In genomic region chr12:117098071-117098360, GRCh38 we compare ENCODE assay signal across 8 cellular contexts. TPM values are rescaled to one million over a fixed set of nuclear protein-coding genes. Genes with fewer than 3 reads are reported as not detected.
DNase-seq lines count a peak whose midpoint lies in the region; ATAC-seq, FAIRE-seq and TF ChIP-seq lines count a peak whose summit lies in the region.

No MANE protein-coding gene starts in this region.

- H3K27me3 ChIP-seq in HAP-1 (ENCODE audit: low read depth) (peaks cover 2% of the 10 kb centered on the region; the same call in 1 of the 2 replicates), K562 (ENCODE audit: control insufficient read depth in 2 of 2, insufficient read depth in 2 of 2, low read length in 2 of 2) (peaks cover 2 to 24% of the 10 kb centered on the region in 2 experiments; a peak in 4 of 5 replicates), ovary (peaks cover 11% of the 10 kb centered on the region)

- H3K4me3 Mint-ChIP-seq in naive B cell: peak overlapping the region; percentile 63 to 85 (median 77)

- POLR2A ChIA-PET in A549 (lab: Yijun Ruan, JAX): no interaction called here
- POLR2A ChIA-PET in K562 (lab: Yijun Ruan, JAX): interaction anchor here (0.6 to 2.0 kb wide), 5 partner anchors 10 to 991 kb away, joined by 3 to 10 read pairs (median 3); no protein-coding TSS in a partner anchor

- peaks cover 0 to 6% (median 0%) of the 10 kb centered on the region in 3 donors for H3K4me1 Mint-ChIP-seq in naive B cell

- H3K27me3 Mint-ChIP-seq in naive B cell: peaks cover 20 to 44% (median 29%) of the 10 kb centered on the region in 3 donors

- TF ChIP-seq CTCF in A549 (IDR thresholded peaks at IDR 0.05): no peak
- TF ChIP-seq CTCF in K562 (IDR thresholded peaks at IDR 0.05 in 2 of 3, conservative IDR thresholded peaks at IDR 0.05 in 1 of 3; ENCODE audit: insufficient read depth in 2 of 3, low read depth in 1 of 3, low read length in 3 of 3): no peak
- TF ChIP-seq CTCF in ovary (IDR thresholded peaks at IDR 0.05): no peak

- intact Hi-C loops in K562 (cut with micrococcal nuclease) (no loop called here), ovary (cut with DNase I) (no loop called here)

- peak overlapping the region; percentile 60 to 95 for H3K9ac ChIP-seq in K562 (ENCODE audit: insufficient read depth in 1 of 2, low read depth in 2 of 2, low read length in 2 of 2)

- in situ Hi-C loops in HAP-1 (cut with MboI; ENCODE audit: low sequenced_read_pairs): no loop called here
- in situ Hi-C loops in K562 (cut with MboI): no loop called here

- 16% methylated on average over 3 of the region's 3 CpGs for WGBS in A549 (ENCODE audit: missing lambda C conversion rate)
- WGBS in K562 (ENCODE audit: insufficient coverage, low coverage, missing lambda C conversion rate): 40% methylated on average over 3 of the region's 3 CpGs
- WGBS in ovary, 3 donors: 14 to 21% (median 16%) methylated on average over 3 of the region's 3 CpGs

- H3K4me3 ChIP-seq in A549: peak overlapping the region; percentile 88
- peak overlapping the region; percentile 59 for H3K4me3 ChIP-seq in HAP-1
- H3K4me3 ChIP-seq in K562: peak overlapping the region; percentile 85
- no peak overlapping the region for H3K4me3 ChIP-seq in ovary

- DNase-seq in A549 (ENCODE audit: low read depth in 1 of 2, low spot score in 1 of 2): no peak
- no peak for DNase-seq in HAP-1 (ENCODE audit: low spot score in 2 of 2)
- DNase-seq in K562 (ENCODE audit: extremely low read depth in 1 of 4, low spot score in 3 of 4): no peak
- DNase-seq in naive B cell: no peak
- no peak for DNase-seq in ovary

- H3K4me1 ChIP-seq in A549: peaks cover 26% of the 10 kb centered on the region; the same call in 2 of the 3 replicates
- no peaks in the 10 kb centered on the region; the same call in none of the 2 replicates for H3K4me1 ChIP-seq in HAP-1
- peaks cover 10 to 37% of the 10 kb centered on the region in 2 experiments for H3K4me1 ChIP-seq in K562 (replicated peaks in 1 of 2; ENCODE audit: control insufficient read depth in 2 of 2, insufficient read depth in 2 of 2, low read length in 2 of 2)
- peaks cover 2% of the 10 kb centered on the region for H3K4me1 ChIP-seq in ovary (ENCODE audit: insufficient read depth)

- H2AFZ ChIP-seq in K562 (ENCODE audit: low read depth, low read length): peak overlapping the region; percentile 84

- H3K4me2 ChIP-seq in A549 (peak overlapping the region; percentile 98), K562 (ENCODE audit: insufficient read depth, low read length) (peak overlapping the region; percentile 79)

- H3K27ac ChIP-seq in A549 (peak overlapping the region; percentile 88 to 94), K562 (ENCODE audit: extremely low read depth, low read depth, low read length) (no peak overlapping the region), ovary (no peak overlapping the region)

- CTCF ChIA-PET in A549 (lab: Yijun Ruan, JAX) (interaction anchor here (0.9 to 1.4 kb wide), 4 partner anchors 22 to 57 kb away, joined by 3 to 5 read pairs (median 3); no protein-coding TSS in a partner anchor), K562 (lab: Yijun Ruan, JAX; ENCODE audit: low intra/inter-chr PET ratio) (no interaction called here)

- FAIRE-seq in A549 (lab: Jason Lieb, UNC) (no peak), K562 (lab: Jason Lieb, UNC) (peak; percentile 26)

- TF ChIP-seq RAD21 in A549 (conservative IDR thresholded peaks at IDR 0.05 in 1 of 2, IDR thresholded peaks at IDR 0.05 in 1 of 2) (no peak), K562 (CRISPR knock-in tag; conservative IDR thresholded peaks at IDR 0.05 in 1 of 2, IDR thresholded peaks at IDR 0.05 in 1 of 2) (no peak)

- no peaks in the 10 kb centered on the region for H3K9me1 ChIP-seq in K562 (ENCODE audit: control insufficient read depth, insufficient read depth, low read length)

- BruUV-seq in K562 (replicated peaks; lab: Mats Ljungman, UMichigan): no TSS peak

- TF ChIP-seq POLR2A in A549 (IDR thresholded peaks at IDR 0.05; ENCODE audit: low read length): no peak
- TF ChIP-seq POLR2A in K562 (conservative IDR thresholded peaks at IDR 0.05): no peak
- TF ChIP-seq POLR2A in ovary (IDR thresholded peaks at IDR 0.05): no peak

- TF ChIP-seq EP300 in A549 (IDR thresholded peaks at IDR 0.05) (no peak), K562 (IDR thresholded peaks at IDR 0.05; ENCODE audit: low read length) (no peak), ovary (IDR thresholded peaks at IDR 0.05) (no peak)

- H3K79me2 ChIP-seq in K562 (ENCODE audit: control insufficient read depth, insufficient read depth, low read length): peaks cover 32% of the 10 kb centered on the region

- peaks cover 0 to 3% (median 0%) of the 10 kb centered on the region in 7 donors for H3K9me3 Mint-ChIP-seq in naive B cell

- H4K20me1 ChIP-seq in K562 (replicated peaks; ENCODE audit: control insufficient read depth, insufficient read depth, low read length): peaks cover 5% of the 10 kb centered on the region

- H3K9me3 ChIP-seq in A549 (no peaks in the 10 kb centered on the region), HAP-1 (no peaks in the 10 kb centered on the region), K562 (replicated peaks; ENCODE audit: control insufficient read depth, insufficient read depth, low read depth, low read length) (no peaks in the 10 kb centered on the region), ovary (no peaks in the 10 kb centered on the region)

- ATAC-seq in A549 (no peak), K562 (no peak), naive B cell (ENCODE audit: low read depth in 2 of 2) (no peak), GM18498 (IDR thresholded peaks at IDR 0.05; ENCODE audit: unreplicated experiment) (no peak), GM18502 (IDR thresholded peaks at IDR 0.05; ENCODE audit: poor library complexity, unreplicated experiment) (no peak), GM21737 (IDR thresholded peaks at IDR 0.05; ENCODE audit: unreplicated experiment) (no peak)

- no peak overlapping the region for H3K27ac Mint-ChIP-seq in naive B cell

- H3K36me3 ChIP-seq in HAP-1 (replicated peaks) (no peaks in the 10 kb centered on the region), K562 (ENCODE audit: control insufficient read depth, insufficient read depth, low read length) (no peaks in the 10 kb centered on the region), ovary (no peaks in the 10 kb centered on the region)

- H3K36me3 Mint-ChIP-seq in naive B cell: no peaks in the 10 kb centered on the region

TF ChIP-seq in A549, 52 proteins besides CTCF, POLR2A, EP300 and RAD21 (continues in another document):
- TF ChIP-seq TFCP2L1 (CRISPR knock-in tag; IDR thresholded peaks at IDR 0.05) (no peak), ZFP36 (IDR thresholded peaks at IDR 0.05; ENCODE audit: borderline replicate concordance, partially characterized antibody) (peak; percentile 91), JUN (IDR thresholded peaks at IDR 0.05) (no peak), RCOR1 (IDR thresholded peaks at IDR 0.05; ENCODE audit: low read depth, low read length) (no peak), HEYL (CRISPR knock-in tag; IDR thresholded peaks at IDR 0.05) (no peak), NPAS2 (CRISPR knock-in tag; IDR thresholded peaks at IDR 0.05; ENCODE audit: borderline replicate concordance) (no peak)

TF ChIP-seq in K562, 482 proteins besides CTCF, POLR2A, EP300 and RAD21 (continues in another document):
- TF ChIP-seq FOXK1 (CRISPR knock-in tag; IDR thresholded peaks at IDR 0.05; ENCODE audit: borderline replicate concordance) (0 out of 2 replicates have a peak, but pooled peaks have one; percentile 31), ZNF311 (CRISPR knock-in tag; IDR thresholded peaks at IDR 0.05) (no peak), ZFP36 (IDR thresholded peaks at IDR 0.05; ENCODE audit: low read depth, low read length, partially characterized antibody) (peak; percentile 95), MTA1 (IDR thresholded peaks at IDR 0.05; ENCODE audit: borderline replicate concordance) (no peak), HDGF (IDR thresholded peaks at IDR 0.05) (0 out of 2 replicates have a peak, but pooled peaks have one; percentile 17), SMARCA5 (IDR thresholded peaks at IDR 0.05) (peak; percentile 72; the same call in 1 of the 2 replicates)

RNA-seq across cellular contexts. Expression of gene TESC, which starts 1.2 kb away (rescaled TPM):
- polyA plus RNA-seq in A549 (2011; rRNA removed) (94.2 and 97.8 TPM in 2 replicates), A549 (2017; fragmentation: RNase III; extraction: RNeasy Plus Mini Kit Qiagen cat#74134 plus additional on column Dnase treatment) (93.4 to 104 TPM (median 97.5 TPM) in 3 replicates), K562 (2011; rRNA removed) (21.7 and 25.3 TPM in 2 replicates), K562 (2014; fragmentation: Illumina TruSeq; extraction: Trizol) (17.8 and 20.7 TPM in 2 replicates), K562 (2014; fragmentation: Nextera tagmentation; extraction: Ambion mirVana) (1 to 10 TPM in 1 of 2 experiments, under 1 TPM in 1; 0.96 to 2.0 TPM), K562 (2014; rRNA removed) (31.8 and 32.9 TPM in 2 replicates), naive B cell (ENCODE audit: low read depth in 6 of 6) (1 to 10 TPM in 3 of 6 donors, under 1 TPM in 1, not detected in 2; 0.70 to 2.4 (median 1.7) TPM), ovary (1 to 10 TPM; 4.3 to 8.0 TPM)
- polyA plus RNA-seq in A549 (2012; cell fraction: cytosol; rRNA removed): 189 and 215 TPM in 2 replicates
- polyA plus RNA-seq in A549 (2012; cell fraction: nucleus; rRNA removed): 123 and 143 TPM in 2 replicates
- 60.9 and 63.7 TPM in 2 replicates for polyA minus RNA-seq in A549 (2011; rRNA and poly(A)+ RNA removed)
- total RNA-seq in K562 (2011; cell fraction: chromatin; rRNA removed; ENCODE audit: low replicate concordance): 16.2 and 42.2 TPM in 2 replicates
- total RNA-seq in K562 (2011; cell fraction: nucleolus; rRNA removed): 30.9 and 35.9 TPM in 2 replicates
- total RNA-seq in K562 (2011; cell fraction: nucleoplasm; rRNA removed): 12.6 and 19.2 TPM in 2 replicates
- total RNA-seq in K562 (2014; rRNA removed) (25.2 and 30.4 TPM in 2 replicates), K562 (2014; rRNA removed; fragmentation: Illumina TruSeq; extraction: Trizol) (11.5 and 13.4 TPM in 2 replicates), K562 (2015; rRNA removed; fragmentation: Illumina TruSeq; extraction: Trizol) (11.6 and 12.6 TPM in 2 replicates), K562 (2021) (28.9 and 31.6 TPM in 2 replicates), ovary (10 to 100 TPM in 1 of 7 donors, 1 to 10 TPM in 6; 1.4 to 15.0 (median 5.8) TPM)
- polyA plus RNA-seq in K562 (2011; cell fraction: cytosol; rRNA removed): 27.4 and 44.2 TPM in 2 replicates
- polyA plus RNA-seq in K562 (2011; cell fraction: nucleus; rRNA removed): 24.7 and 34.1 TPM in 2 replicates
- 14.6 and 21.7 TPM in 2 replicates for polyA plus RNA-seq in K562 (2012)
- polyA minus RNA-seq in K562 (2011; rRNA and poly(A)+ RNA removed): 9.3 and 10.6 TPM in 2 replicates
- polyA minus RNA-seq in K562 (2011; cell fraction: cytosol; rRNA and poly(A)+ RNA removed): 7.7 and 8.3 TPM in 2 replicates
- 18.8 and 20.2 TPM in 2 replicates for polyA minus RNA-seq in K562 (2011; cell fraction: nucleus; rRNA and poly(A)+ RNA removed)

Comparison
In these comparisons a context has a peak if more than half of its experiments do, and no peak if none do; other contexts are left out.
1. H3K27ac ChIP-seq: peak in A549 (2 of 2); none in K562 (single experiment) and ovary (0 of 2).
2. Of the 35 proteins assayed by ChIP-seq in both K562 and A549: peak only in K562: HDAC2; only in A549: REST; in both: ZFP36; in neither: 30; mixed calls (peak in some experiments, not most) for 2.